Comparison of ENCODE assay signal across 8 cellular contexts in genomic region chr16:57300387-57301125, GRCh38. TPM values are rescaled to one million over a fixed set of nuclear protein-coding genes. Genes with fewer than 3 reads are reported as not detected.
DNase-seq lines count a peak whose midpoint lies in the region; ATAC-seq, FAIRE-seq and TF ChIP-seq lines count a peak whose summit lies in the region.

No MANE protein-coding gene starts in this region.

- peak overlapping the region; percentile 54 for H3K9ac ChIP-seq in endocrine pancreas (ENCODE audit: control insufficient read depth, insufficient read depth, low read length)

- H3K4me3 Mint-ChIP-seq in Caco-2 (ENCODE audit: unreplicated experiment) (peak overlapping the region; percentile 21), memory B cell (no peak overlapping the region)

- peak; percentile 97 for TF ChIP-seq CTCF in Caco-2 (IDR thresholded peaks at IDR 0.05; ENCODE audit: insufficient read depth in 1 of 2, low read depth in 1 of 2, low read length in 1 of 2, severe bottlenecking in 1 of 2, unreplicated experiment in 1 of 2)

- no TSS peak for BruUV-seq in Caco-2 (replicated peaks; lab: Mats Ljungman, UMichigan)

- DNase-seq in Caco-2 (peak; percentile 99), HTR-8/SVneo (ENCODE audit: insufficient read length, low spot score) (peak; percentile 93), NOMO-1 (lab: John Stamatoyannopoulos, UW; ENCODE audit: unreplicated experiment in 2 of 2) (peak; percentile 95 to 98), memory B cell (ENCODE audit: low spot score in 2 of 2) (peak; percentile 100)
- peak; percentile 97 to 100 (median 100) for DNase-seq in activated CD8-positive, alpha-beta memory T cell treated with anti-CD3 and anti-CD28 coated beads for 48 hours (ENCODE audit: low read depth in 2 of 3, low spot score in 2 of 3)
- peak; percentile 94 to 98 (median 97) for DNase-seq in stimulated activated CD4-positive, alpha-beta T cell treated with anti-CD3 and anti-CD28 coated beads, TNF-alpha, amount 100 ng/mL, for 48 hours (ENCODE audit: low read depth in 3 of 3)

- H3K27ac Mint-ChIP-seq in Caco-2 (ENCODE audit: unreplicated experiment): no peak overlapping the region
- H3K27ac Mint-ChIP-seq in memory B cell: no peak overlapping the region

- H3K36me3 ChIP-seq in Caco-2 (ENCODE audit: control insufficient read depth, insufficient read depth, low read length) (no peaks in the 10 kb centered on the region), endocrine pancreas (ENCODE audit: control insufficient read depth, insufficient read depth, low read length) (no peaks in the 10 kb centered on the region)

- ATAC-seq in GM21390 (IDR thresholded peaks at IDR 0.05; ENCODE audit: unreplicated experiment): peak; percentile 81
- peak; percentile 80 for ATAC-seq in memory B cell (ENCODE audit: low read depth)

- POLR2A ChIA-PET in Caco-2 (lab: Charles Lee): interaction anchor here (0.6 to 1.6 kb wide), 2 partner anchors 55 to 117 kb away, joined by 3 to 6 read pairs; partner anchors contain the start of gene ARL2BP

- no peaks in the 10 kb centered on the region for H3K9me3 Mint-ChIP-seq in Caco-2 (ENCODE audit: unreplicated experiment)
- H3K9me3 Mint-ChIP-seq in memory B cell: no peaks in the 10 kb centered on the region

- H3K27me3 ChIP-seq in Caco-2 (replicated peaks; ENCODE audit: control insufficient read depth, insufficient read depth, low read length): no peaks in the 10 kb centered on the region
- no peaks in the 10 kb centered on the region for H3K27me3 ChIP-seq in endocrine pancreas (ENCODE audit: control insufficient read depth, insufficient read depth, low read length)

- peaks cover 30% of the 10 kb centered on the region for H3K4me1 ChIP-seq in Caco-2
- no peaks in the 10 kb centered on the region for H3K4me1 ChIP-seq in endocrine pancreas (ENCODE audit: control insufficient read depth, insufficient read depth, low read length)

- intact Hi-C loops in Caco-2 (cut with micrococcal nuclease; ENCODE audit: unreplicated experiment): loop anchor here (1.0 kb wide), 6 partner anchors 55 to 219 kb away; partner anchors contain the start of genes ARL2BP, PSME3IP1 and RSPRY1

- H3K36me3 Mint-ChIP-seq in Caco-2 (ENCODE audit: insufficient read depth, unreplicated experiment) (peaks cover 17% of the 10 kb centered on the region), memory B cell (no peaks in the 10 kb centered on the region)

- H3K9me3 ChIP-seq in Caco-2 (no peaks in the 10 kb centered on the region), endocrine pancreas (ENCODE audit: control insufficient read depth, low read length) (no peaks in the 10 kb centered on the region)

- peak overlapping the region; percentile 52 for H3K4me3 ChIP-seq in Caco-2 (ENCODE audit: low read depth, low read length)
- peak overlapping the region; percentile 64 for H3K4me3 ChIP-seq in endocrine pancreas (ENCODE audit: control insufficient read depth, insufficient read depth, low read length)

- CTCF ChIA-PET in Caco-2 (lab: Charles Lee): interaction anchor here (0.5 to 3.7 kb wide), 18 partner anchors 11 to 622 kb away, joined by 3 to 88 read pairs (median 6); partner anchors contain the start of genes ARL2BP, CIAPIN1, COQ9 and PLLP

- H3K27me3 Mint-ChIP-seq in Caco-2 (ENCODE audit: insufficient read depth, unreplicated experiment) (no peaks in the 10 kb centered on the region), memory B cell (no peaks in the 10 kb centered on the region)

- H3K4me1 Mint-ChIP-seq in Caco-2 (ENCODE audit: low read depth, unreplicated experiment) (peaks cover 26% of the 10 kb centered on the region), memory B cell (peaks cover 17% of the 10 kb centered on the region)

- FAIRE-seq in HTR-8/SVneo (lab: Jason Lieb, UNC): peak; percentile 97

RNA-seq across cellular contexts. Expression of gene PLLP, which starts 16.1 kb away (rescaled TPM):
- 53.0 and 54.0 TPM in 2 replicates for total RNA-seq in Caco-2 (2022)

RNA-seq across cellular contexts. Expression of gene ARL2BP, which starts 55.5 kb away (rescaled TPM):
- total RNA-seq in Caco-2 (2022): 38.5 and 47.6 TPM in 2 replicates

RNA-seq across cellular contexts. Expression of gene CCL22, which starts 58.0 kb away (rescaled TPM):
- 0.44 and 0.68 TPM in 2 replicates for total RNA-seq in Caco-2 (2022)

Comparison
In these comparisons a context has a peak if more than half of its experiments do, and no peak if none do; other contexts are left out.
1. Peak in every context shown above with its lines: DNase-seq, ATAC-seq and H3K4me3 ChIP-seq.